Comparison of ENCODE assay signal across 7 cellular contexts in the genomic region with DNA sequence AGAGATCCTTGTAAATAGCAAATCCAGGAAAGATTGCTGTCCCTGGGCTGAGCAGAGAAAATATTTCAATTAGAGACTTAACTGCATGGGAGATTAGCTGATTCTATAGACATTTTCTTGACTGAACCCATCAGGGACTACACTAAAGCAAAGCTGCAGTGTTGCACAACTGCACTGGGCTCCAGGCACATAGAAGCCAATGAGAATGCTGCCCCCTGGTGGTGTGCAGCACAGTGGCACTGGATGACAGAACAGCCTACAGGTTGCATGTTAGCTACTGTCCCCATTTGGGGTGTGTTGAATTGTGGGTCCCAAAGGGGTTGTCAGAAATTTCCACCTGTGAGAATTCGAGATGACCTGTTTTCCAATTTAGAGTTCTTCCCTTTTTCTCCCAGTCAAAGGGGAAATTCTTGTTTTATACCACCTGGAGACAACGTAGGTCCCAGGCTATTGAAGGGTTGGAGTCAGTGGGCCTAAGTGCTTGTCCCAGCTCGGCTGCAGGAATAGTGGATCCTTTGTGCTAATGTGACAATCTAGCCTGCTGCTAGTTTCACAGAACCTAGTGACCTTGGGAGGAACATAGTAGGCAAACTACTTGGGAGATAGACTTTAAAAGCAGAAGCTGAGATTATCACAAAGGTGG.
DNase-seq lines count a peak whose midpoint lies in the region; ATAC-seq, FAIRE-seq and TF ChIP-seq lines count a peak whose summit lies in the region.

No MANE protein-coding gene starts in this region.

- H3K9me3 ChIP-seq in MG63 (no peaks in the 10 kb centered on the region), K562 (replicated peaks; ENCODE audit: control insufficient read depth, insufficient read depth, low read depth, low read length) (no peaks in the 10 kb centered on the region)

- no peak overlapping the region for H3K4me3 ChIP-seq in MG63
- no peak overlapping the region for H3K4me3 ChIP-seq in K562

- no peaks in the 10 kb centered on the region for H4K20me1 ChIP-seq in K562 (replicated peaks; ENCODE audit: control insufficient read depth, insufficient read depth, low read length)

- TF ChIP-seq CTCF in GM10248 (IDR thresholded peaks at IDR 0.05; ENCODE audit: control extremely low read depth, extremely low read depth, low read depth, missing control alignments) (peak; percentile 85), K562 (IDR thresholded peaks at IDR 0.05 in 2 of 3, conservative IDR thresholded peaks at IDR 0.05 in 1 of 3; ENCODE audit: insufficient read depth in 2 of 3, low read depth in 1 of 3, low read length in 3 of 3) (peak; percentile 64 to 76 (median 69))

- H3K27me3 ChIP-seq in MG63, result no peaks in the 10 kb centered on the region
- no peaks in the 10 kb centered on the region for H3K27me3 ChIP-seq in K562 (ENCODE audit: control insufficient read depth in 2 of 2, insufficient read depth in 2 of 2, low read length in 2 of 2)

- no peak overlapping the region for H2AFZ ChIP-seq in K562 (ENCODE audit: low read depth, low read length)

- WGBS in K562 (ENCODE audit: insufficient coverage, low coverage, missing lambda C conversion rate), result 0% methylated on average over 2 of the region's 3 CpGs

- no peak overlapping the region for H3K4me2 ChIP-seq in K562 (ENCODE audit: insufficient read depth, low read length)

- TF ChIP-seq EP300 in K562 (IDR thresholded peaks at IDR 0.05; ENCODE audit: low read length), result no peak

- in situ Hi-C loops in SK-MEL-5 (cut with HindIII; ENCODE audit: low pct_unique_long_range_greater_than_20kb, low sequenced_read_pairs) (no loop called here), K562 (cut with MboI) (no loop called here)

- CTCF ChIA-PET in GM10248 (lab: Yijun Ruan, JAX) (interaction anchor here (0.6 to 3.9 kb wide), 24 partner anchors 9 to 489 kb away, joined by 3 to 15 read pairs (median 4); no protein-coding TSS in a partner anchor), K562 (lab: Yijun Ruan, JAX; ENCODE audit: low intra/inter-chr PET ratio) (interaction anchor here (0.6 to 1.1 kb wide), 2 partner anchors 190 to 255 kb away, joined by 4 to 8 read pairs; no protein-coding TSS in a partner anchor)

- peak; percentile 92 for ATAC-seq in K562

- peak; percentile 70 for DNase-seq in GM10248 (ENCODE audit: extremely low spot score)
- peak; percentile 32 for DNase-seq in MG63
- peak; percentile 83 for DNase-seq in SK-MEL-5 (ENCODE audit: low read depth, low spot score)
- peak; percentile 59 to 68 (median 66) for DNase-seq in K562 (ENCODE audit: extremely low read depth in 1 of 4, low spot score in 3 of 4)
- peak; percentile 77 for DNase-seq in islet precursor cell
- peak; percentile 42 for DNase-seq in stimulated activated CD4-positive, alpha-beta T cell treated with anti-CD3 and anti-CD28 coated beads, Interleukin-4, amount 100 ng/mL, for 1 hour
- no peak for DNase-seq in SKM-1 (lab: John Stamatoyannopoulos, UW; ENCODE audit: unreplicated experiment)

- FAIRE-seq in K562 (lab: Jason Lieb, UNC), result peak; percentile 67

- no peak overlapping the region for H3K27ac ChIP-seq in K562 (ENCODE audit: extremely low read depth, low read depth, low read length)

- TF ChIP-seq RAD21 in K562 (CRISPR knock-in tag; conservative IDR thresholded peaks at IDR 0.05 in 1 of 2, IDR thresholded peaks at IDR 0.05 in 1 of 2), result peak; percentile 37 to 64; a peak in 3 of 4 replicates

- intact Hi-C loops in K562 (cut with micrococcal nuclease), result loop anchor here (1.0 kb wide), 1 partner anchor 256 kb away; no protein-coding TSS in a partner anchor

- H3K9me1 ChIP-seq in K562 (ENCODE audit: control insufficient read depth, insufficient read depth, low read length), result no peaks in the 10 kb centered on the region

- POLR2A ChIA-PET in GM10248 (lab: Yijun Ruan, JAX), result no interaction called here
- POLR2A ChIA-PET in K562 (lab: Yijun Ruan, JAX), result interaction anchor here (0.5 to 0.8 kb wide), 3 partner anchors 69 to 571 kb away, joined by 3 read pairs; no protein-coding TSS in a partner anchor

- no peak for TF ChIP-seq POLR2A in K562 (conservative IDR thresholded peaks at IDR 0.05)

- H3K79me2 ChIP-seq in K562 (ENCODE audit: control insufficient read depth, insufficient read depth, low read length), result no peaks in the 10 kb centered on the region

- no TSS peak for BruUV-seq in K562 (replicated peaks; lab: Mats Ljungman, UMichigan)

- H3K4me1 ChIP-seq in K562 (replicated peaks in 1 of 2; ENCODE audit: control insufficient read depth in 2 of 2, insufficient read depth in 2 of 2, low read length in 2 of 2), result no peaks in the 10 kb centered on the region

- H3K36me3 ChIP-seq in MG63 (no peaks in the 10 kb centered on the region), K562 (ENCODE audit: control insufficient read depth, insufficient read depth, low read length) (no peaks in the 10 kb centered on the region)

- no peak overlapping the region for H3K9ac ChIP-seq in K562 (ENCODE audit: insufficient read depth in 1 of 2, low read depth in 2 of 2, low read length in 2 of 2)

TF ChIP-seq in K562, 482 proteins besides CTCF, POLR2A, EP300 and RAD21:
- TF ChIP-seq CEBPB (tag; IDR thresholded peaks at IDR 0.05), result peak; percentile 95
- TF ChIP-seq, protein P1, sequence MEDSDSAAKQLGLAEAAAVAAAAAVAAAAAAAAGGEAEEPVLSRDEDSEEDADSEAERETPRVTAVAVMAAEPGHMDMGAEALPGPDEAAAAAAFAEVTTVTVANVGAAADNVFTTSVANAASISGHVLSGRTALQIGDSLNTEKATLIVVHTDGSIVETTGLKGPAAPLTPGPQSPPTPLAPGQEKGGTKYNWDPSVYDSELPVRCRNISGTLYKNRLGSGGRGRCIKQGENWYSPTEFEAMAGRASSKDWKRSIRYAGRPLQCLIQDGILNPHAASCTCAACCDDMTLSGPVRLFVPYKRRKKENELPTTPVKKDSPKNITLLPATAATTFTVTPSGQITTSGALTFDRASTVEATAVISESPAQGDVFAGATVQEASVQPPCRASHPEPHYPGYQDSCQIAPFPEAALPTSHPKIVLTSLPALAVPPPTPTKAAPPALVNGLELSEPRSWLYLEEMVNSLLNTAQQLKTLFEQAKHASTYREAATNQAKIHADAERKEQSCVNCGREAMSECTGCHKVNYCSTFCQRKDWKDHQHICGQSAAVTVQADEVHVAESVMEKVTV (CRISPR knock-in tag; IDR thresholded peaks at IDR 0.05), result peak; percentile 43; the same call in 1 of the 2 replicates
- TF ChIP-seq, protein P2, sequence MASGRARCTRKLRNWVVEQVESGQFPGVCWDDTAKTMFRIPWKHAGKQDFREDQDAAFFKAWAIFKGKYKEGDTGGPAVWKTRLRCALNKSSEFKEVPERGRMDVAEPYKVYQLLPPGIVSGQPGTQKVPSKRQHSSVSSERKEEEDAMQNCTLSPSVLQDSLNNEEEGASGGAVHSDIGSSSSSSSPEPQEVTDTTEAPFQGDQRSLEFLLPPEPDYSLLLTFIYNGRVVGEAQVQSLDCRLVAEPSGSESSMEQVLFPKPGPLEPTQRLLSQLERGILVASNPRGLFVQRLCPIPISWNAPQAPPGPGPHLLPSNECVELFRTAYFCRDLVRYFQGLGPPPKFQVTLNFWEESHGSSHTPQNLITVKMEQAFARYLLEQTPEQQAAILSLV (tag; IDR thresholded peaks at IDR 0.05), result 0 out of 2 replicates have a peak, but pooled peaks have one; percentile 37
- TF ChIP-seq SMC3 (conservative IDR thresholded peaks at IDR 0.05; ENCODE audit: insufficient read depth, low read depth, low read length), result peak; percentile 74
- TF ChIP-seq HNRNPLL (IDR thresholded peaks at IDR 0.05; ENCODE audit: low read depth, low read length, poor library complexity, severe bottlenecking), result no peak
- TF ChIP-seq, protein P3, sequence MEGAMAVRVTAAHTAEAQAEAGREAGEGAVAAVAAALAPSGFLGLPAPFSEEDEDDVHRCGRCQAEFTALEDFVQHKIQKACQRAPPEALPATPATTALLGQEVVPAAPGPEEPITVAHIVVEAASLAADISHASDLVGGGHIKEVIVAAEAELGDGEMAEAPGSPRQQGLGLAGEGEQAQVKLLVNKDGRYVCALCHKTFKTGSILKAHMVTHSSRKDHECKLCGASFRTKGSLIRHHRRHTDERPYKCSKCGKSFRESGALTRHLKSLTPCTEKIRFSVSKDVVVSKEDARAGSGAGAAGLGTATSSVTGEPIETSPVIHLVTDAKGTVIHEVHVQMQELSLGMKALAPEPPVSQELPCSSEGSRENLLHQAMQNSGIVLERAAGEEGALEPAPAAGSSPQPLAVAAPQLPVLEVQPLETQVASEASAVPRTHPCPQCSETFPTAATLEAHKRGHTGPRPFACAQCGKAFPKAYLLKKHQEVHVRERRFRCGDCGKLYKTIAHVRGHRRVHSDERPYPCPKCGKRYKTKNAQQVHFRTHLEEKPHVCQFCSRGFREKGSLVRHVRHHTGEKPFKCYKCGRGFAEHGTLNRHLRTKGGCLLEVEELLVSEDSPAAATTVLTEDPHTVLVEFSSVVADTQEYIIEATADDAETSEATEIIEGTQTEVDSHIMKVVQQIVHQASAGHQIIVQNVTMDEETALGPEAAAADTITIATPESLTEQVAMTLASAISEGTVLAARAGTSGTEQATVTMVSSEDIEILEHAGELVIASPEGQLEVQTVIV (CRISPR knock-in tag; IDR thresholded peaks at IDR 0.05; ENCODE audit: borderline replicate concordance), result no peak
- TF ChIP-seq CEBPG (CRISPR knock-in tag; IDR thresholded peaks at IDR 0.05), result peak; percentile 81
- TF ChIP-seq CEBPG (tag; conservative IDR thresholded peaks at IDR 0.05 in 1 of 2, IDR thresholded peaks at IDR 0.05 in 1 of 2), result peak; percentile 69 to 74
- TF ChIP-seq ZNF57 (CRISPR knock-in tag; IDR thresholded peaks at IDR 0.05), result no peak
- TF ChIP-seq KDM4B (IDR thresholded peaks at IDR 0.05; ENCODE audit: borderline replicate concordance in 2 of 2, low read depth in 1 of 2), result no peak
- no peak for TF ChIP-seq ZNF354B (CRISPR knock-in tag; IDR thresholded peaks at IDR 0.05)
- TF ChIP-seq ZNF3 (CRISPR knock-in tag; IDR thresholded peaks at IDR 0.05), result no peak
- TF ChIP-seq TRIM24 (IDR thresholded peaks at IDR 0.05), result no peak
TF ChIP-seq in K562: peak in this region for 5.
